9 cellular contexts compared by ENCODE assay signal in the genomic region with DNA sequence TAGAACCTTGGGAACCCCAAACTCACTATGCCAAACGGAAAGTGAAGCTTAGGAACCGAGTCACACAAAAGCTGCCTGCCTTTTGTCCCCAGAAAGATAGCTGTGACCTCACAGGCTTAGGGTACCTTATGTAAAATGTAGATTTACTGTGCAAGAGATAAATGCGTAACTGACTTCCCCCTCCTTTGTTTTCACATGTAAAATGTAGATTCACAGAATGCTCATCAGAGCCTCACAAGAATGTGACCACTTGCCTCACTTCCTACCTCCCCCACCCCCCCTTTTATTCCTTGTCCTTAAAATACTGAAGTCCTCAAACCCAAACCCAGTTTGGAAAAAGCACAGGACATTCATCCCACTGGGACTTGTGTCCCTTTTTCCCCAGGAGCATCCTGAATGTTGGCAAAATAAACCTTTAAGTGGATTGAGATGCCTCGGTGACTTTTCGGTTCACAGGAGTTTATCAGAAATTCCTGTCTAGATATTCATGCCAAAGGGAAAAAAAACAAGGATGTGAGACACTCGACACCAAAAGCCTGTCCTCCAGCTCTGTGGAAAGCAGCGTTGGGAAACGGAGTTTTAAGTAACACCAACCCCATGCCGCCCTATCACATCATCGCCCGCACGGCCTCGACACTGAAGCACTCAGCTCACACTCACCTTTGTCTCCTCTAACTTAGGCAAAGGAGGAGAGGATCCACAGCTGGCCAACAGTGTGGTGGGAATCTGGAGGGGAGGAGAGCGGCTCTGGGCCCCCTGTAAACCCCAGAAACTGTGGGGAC. TPM values are rescaled to one million over a fixed set of nuclear protein-coding genes. Genes with fewer than 3 reads are reported as not detected.
DNase-seq lines count a peak whose midpoint lies in the region; ATAC-seq and TF ChIP-seq lines count a peak whose summit lies in the region.
"Had no signal": no experiment of that assay in that cellular context is flagged by ENCODE, and none has a peak within 500 bp of the region (broad histone marks: within the 10 kb centered on the region; RNA-seq: fewer than 3 reads in every experiment).

No MANE protein-coding gene starts in this region.

- H3K36me3 ChIP-seq in ES-I3 (ENCODE audit: insufficient read depth, low read length) (peaks cover 2% of the 10 kb centered on the region; the same call in 1 of the 2 replicates), prostate gland (no peaks in the 10 kb centered on the region)

- POLR2A ChIA-PET in WTC11 (lab: Charles Lee): no interaction called here

- TF ChIP-seq POLR2A in prostate gland (IDR thresholded peaks at IDR 0.05): no peak

- no peaks in the 10 kb centered on the region for H3K27me3 ChIP-seq in prostate gland (replicated peaks; ENCODE audit: insufficient read depth)

- H3K9me3 Mint-ChIP-seq in WTC11: peaks cover 12% of the 10 kb centered on the region
- H3K9me3 Mint-ChIP-seq: activated naive CD8-positive, alpha-beta T cell treated with anti-CD3 and anti-CD28 coated beads, Interleukin-2, amount 10 ng/mL, durations not matched to agents 7 days and 5 days had no signal

- peak overlapping the region; percentile 35 for H3K4me3 Mint-ChIP-seq in WTC11
- H3K4me3 Mint-ChIP-seq: activated naive CD8-positive, alpha-beta T cell treated with anti-CD3 and anti-CD28 coated beads, Interleukin-2, amount 10 ng/mL, durations not matched to agents 7 days and 5 days had no signal

- peaks cover 67% of the 10 kb centered on the region for H3K4me1 Mint-ChIP-seq in WTC11

- peak overlapping the region; percentile 84 for H3K27ac Mint-ChIP-seq in WTC11
- H3K27ac Mint-ChIP-seq: activated naive CD8-positive, alpha-beta T cell treated with anti-CD3 and anti-CD28 coated beads, Interleukin-2, amount 10 ng/mL, durations not matched to agents 7 days and 5 days had no signal

- WGBS in prostate gland: 52% methylated on average over 14 of the region's 14 CpGs

- intact Hi-C loops in prostate gland (cut with DNase I): no loop called here
- intact Hi-C loops in posterior cingulate gyrus (cut with DNase I): no loop called here

- peak overlapping the region; percentile 35 to 67 for H3K27ac ChIP-seq in prostate gland

- H3K9ac ChIP-seq in ES-I3 (ENCODE audit: low read depth, low read length): peak overlapping the region; percentile 22

- H3K4me1 ChIP-seq in ES-I3 (ENCODE audit: insufficient read depth, low read length): peaks cover 30% of the 10 kb centered on the region
- peaks cover 7% of the 10 kb centered on the region for H3K4me1 ChIP-seq in prostate gland (replicated peaks)

- H3K27me3 Mint-ChIP-seq in WTC11 (ENCODE audit: low read depth): peaks cover 3% of the 10 kb centered on the region; the same call in 1 of the 2 replicates

- TF ChIP-seq CTCF in WTC11 (IDR thresholded peaks at IDR 0.05): no peak
- no peak for TF ChIP-seq CTCF in foreskin fibroblast (IDR thresholded peaks at IDR 0.05; ENCODE audit: low read depth, low read length)
- TF ChIP-seq CTCF in prostate gland (IDR thresholded peaks at IDR 0.05): no peak

- ATAC-seq in WTC11: peak; percentile 8; the same call in 1 of the 2 replicates
- no peak for ATAC-seq in GM19467 (IDR thresholded peaks at IDR 0.05; ENCODE audit: unreplicated experiment)

- CTCF ChIA-PET in WTC11 (lab: Charles Lee): interaction anchor here (1.0 to 3.3 kb wide), 9 partner anchors 21 to 146 kb away, joined by 3 to 18 read pairs (median 3); no protein-coding TSS in a partner anchor

- peaks cover 11% of the 10 kb centered on the region; the same call in 1 of the 2 replicates for H3K36me3 Mint-ChIP-seq in WTC11
- H3K36me3 Mint-ChIP-seq: activated naive CD8-positive, alpha-beta T cell treated with anti-CD3 and anti-CD28 coated beads, Interleukin-2, amount 10 ng/mL, durations not matched to agents 7 days and 5 days had no signal

- H3K9me3 ChIP-seq in ES-I3 (ENCODE audit: control insufficient read depth, insufficient read depth, low read length) (no peaks in the 10 kb centered on the region), prostate gland (no peaks in the 10 kb centered on the region)

- DNase-seq in WTC11 (ENCODE audit: low spot score) (no peak), foreskin fibroblast (peak; percentile 62 to 72), prostate gland (ENCODE audit: low spot score) (no peak), posterior cingulate gyrus (no peak), COLO668 (lab: John Stamatoyannopoulos, UW; ENCODE audit: unreplicated experiment) (no peak), ureter (ENCODE audit: low spot score) (no peak)
- DNase-seq: activated naive CD8-positive, alpha-beta T cell treated with anti-CD3 and anti-CD28 coated beads, Interleukin-2, amount 10 ng/mL, durations not matched to agents 7 days and 5 days had no signal

- H3K4me3 ChIP-seq in foreskin fibroblast (ENCODE audit: low read depth in 1 of 2, low read length in 2 of 2) (no peak overlapping the region), prostate gland (no peak overlapping the region)

TF ChIP-seq in WTC11, 78 proteins besides CTCF, POLR2A, EP300 and RAD21:
- TF ChIP-seq PRRX2 (CRISPR knock-in tag; IDR thresholded peaks at IDR 0.05): no peak
- TF ChIP-seq ZNF232 (CRISPR knock-in tag; IDR thresholded peaks at IDR 0.05): peak; percentile 79; the same call in 1 of the 2 replicates

RNA-seq across cellular contexts. Expression of a gene that starts 45.9 kb away (rescaled TPM):
- total RNA-seq in WTC11 (2021): 27.1 to 28.7 TPM (median 28.0 TPM) in 3 replicates
- total RNA-seq in prostate gland: 100 to 1,000 TPM in 1 of 2 donors, 10 to 100 TPM in 1; 92.9 to 524 TPM
- total RNA-seq in ureter: 209 TPM

Comparison
In these comparisons a context has a peak if more than half of its experiments do, and no peak if none do; other contexts are left out.
1. DNase-seq: peak in foreskin fibroblast (2 of 2); none in WTC11 (single experiment), prostate gland (single experiment), posterior cingulate gyrus (0 of 10), COLO668 (single experiment) and ureter (single experiment).